19 cellular contexts compared by ENCODE assay signal in genomic region chr6:116447052-116447451, GRCh38. TPM values are rescaled to one million over a fixed set of nuclear protein-coding genes. Genes with fewer than 3 reads are reported as not detected.
DNase-seq lines count a peak whose midpoint lies in the region; ATAC-seq and TF ChIP-seq lines count a peak whose summit lies in the region.
"Had no signal": no experiment of that assay in that cellular context is flagged by ENCODE, and none has a peak within 500 bp of the region (broad histone marks: within the 10 kb centered on the region; RNA-seq: fewer than 3 reads in every experiment).

No MANE protein-coding gene starts in this region.

- H3K36me3 ChIP-seq in SK-N-SH (replicated peaks in 1 of 2; ENCODE audit: control insufficient read depth in 1 of 2, insufficient read depth in 2 of 2, low read length in 1 of 2) = no peaks in the 10 kb centered on the region
- H3K36me3 ChIP-seq: sigmoid colon, upper lobe of right lung had no signal

- H3K27ac ChIP-seq in AG04450 (ENCODE audit: low read depth, low read length) = peak overlapping the region; percentile 85
- peak overlapping the region in 1 of 2 experiments; percentile 63; a peak in 2 of 4 replicates for H3K27ac ChIP-seq in SK-N-SH (ENCODE audit: low read depth in 2 of 2, low read length in 1 of 2)
- H3K27ac ChIP-seq: parathyroid adenoma, upper lobe of right lung had no signal

- H3K4me3 ChIP-seq in AG04450 (ENCODE audit: low read depth, low read length) = peak overlapping the region; percentile 21; the same call in 1 of the 2 replicates
- no peak overlapping the region for H3K4me3 ChIP-seq in SK-N-SH (ENCODE audit: low read depth in 2 of 2, low read length in 1 of 2)
- H3K4me3 ChIP-seq: sigmoid colon, upper lobe of right lung had no signal

- TF ChIP-seq CTCF in AG04450 (IDR thresholded peaks at IDR 0.05; ENCODE audit: low read depth, low read length) (no peak), SK-N-SH (IDR thresholded peaks at IDR 0.05) (no peak)

- CTCF ChIA-PET in AG04450 (lab: Charles Lee) = interaction anchor here (1.1 to 3.5 kb wide), 7 partner anchors 64 to 179 kb away, joined by 3 to 25 read pairs (median 5); partner anchors contain the start of genes CALHM5 and DSE
- CTCF ChIA-PET in SK-N-SH (lab: Yijun Ruan, JAX) = no interaction called here

- no peak for TF ChIP-seq EP300 in SK-N-SH (IDR thresholded peaks at IDR 0.05; ENCODE audit: borderline replicate concordance in 1 of 2, low read depth in 1 of 2, low read length in 1 of 2)

- no peaks in the 10 kb centered on the region for H3K27me3 ChIP-seq in AG04450 (ENCODE audit: control insufficient read depth, insufficient read depth, low read length)
- no peaks in the 10 kb centered on the region for H3K27me3 ChIP-seq in SK-N-SH (ENCODE audit: insufficient read depth)
- H3K27me3 ChIP-seq: sigmoid colon, upper lobe of right lung had no signal

- H4K20me1 ChIP-seq in SK-N-SH (ENCODE audit: insufficient read depth) = no peaks in the 10 kb centered on the region

- POLR2A ChIA-PET in AG04450 (lab: Yijun Ruan, JAX) (interaction anchor here (0.6 to 1.5 kb wide), 9 partner anchors 42 to 256 kb away, joined by 3 to 9 read pairs (median 3); partner anchors contain the start of genes CALHM5, RWDD1 and TSPYL1), SK-N-SH (lab: Yijun Ruan, JAX) (no interaction called here)

- no peak for TF ChIP-seq RAD21 in SK-N-SH (IDR thresholded peaks at IDR 0.05; ENCODE audit: low read length)

- peaks cover 14% of the 10 kb centered on the region for H3F3A ChIP-seq in SK-N-SH (replicated peaks; ENCODE audit: insufficient read depth)

- H3K4me2 ChIP-seq in SK-N-SH = no peak overlapping the region

- DNase-seq in AG04450 (ENCODE audit: low read depth, low spot score) (no peak), M059J (ENCODE audit: low read depth) (peak; percentile 48), astrocyte of the hippocampus (ENCODE audit: low read depth, low spot score) (peak; percentile 43), kidney glomerular epithelial cell (lab: John Stamatoyannopoulos, UW) (peak; percentile 55), 8988T (no peak), NCI-H2196 (lab: John Stamatoyannopoulos, UW; ENCODE audit: unreplicated experiment) (no peak), SK-N-SH (no peak)
- DNase-seq: activated CD4-positive, alpha-beta T cell treated with anti-CD3 and anti-CD28 coated beads for 1 hour; activated CD8-positive, alpha-beta memory T cell treated with anti-CD3 and anti-CD28 coated beads, Interleukin-2, amount 10 ng/mL, durations not matched to agents 7 days and 5 days; DND-41; endodermal cell; H7; NCI-H748 treated with DMSO at 0.1 percent for 48 hours; sigmoid colon; stimulated activated CD4-positive, alpha-beta T cell treated with anti-CD3 and anti-CD28 coated beads, Interleukin-2, amount 100 ng/mL, for 48 hours; upper lobe of right lung had no signal

- H3K4me1 ChIP-seq in SK-N-SH (ENCODE audit: control insufficient read depth in 1 of 2, insufficient read depth in 2 of 2, low read depth in 1 of 2, low read length in 1 of 2) = peaks cover 0 to 6% of the 10 kb centered on the region in 2 experiments; a peak in 3 of 4 replicates
- H3K4me1 ChIP-seq: parathyroid adenoma had no signal

- no peak overlapping the region for H2AFZ ChIP-seq in SK-N-SH (ENCODE audit: low read depth)
- H2AFZ ChIP-seq: parathyroid adenoma had no signal

- WGBS in SK-N-SH (ENCODE audit: low lambda C conversion rate) = 80% methylated on average over 3 of the region's 3 CpGs

- ATAC-seq in HG02981 (IDR thresholded peaks at IDR 0.05; ENCODE audit: unreplicated experiment) = no peak
- ATAC-seq: Panc1 had no signal

- H3K9ac ChIP-seq in SK-N-SH = no peak overlapping the region
- H3K9ac ChIP-seq: parathyroid adenoma had no signal

- H3K9me2 ChIP-seq in SK-N-SH = no peaks in the 10 kb centered on the region

- H3K9me3 ChIP-seq in AG04450 (ENCODE audit: control insufficient read depth, insufficient read depth, low read length) = no peaks in the 10 kb centered on the region
- no peaks in the 10 kb centered on the region for H3K9me3 ChIP-seq in SK-N-SH
- H3K9me3 ChIP-seq: sigmoid colon, upper lobe of right lung had no signal

- no peaks in the 10 kb centered on the region for H3K79me2 ChIP-seq in SK-N-SH (ENCODE audit: insufficient read depth)
- H3K79me2 ChIP-seq: parathyroid adenoma had no signal

TF ChIP-seq in SK-N-SH, 30 proteins besides CTCF, POLR2A, EP300 and RAD21:
- TF ChIP-seq TCF12 (IDR thresholded peaks at IDR 0.05) = no peak
- no peak for TF ChIP-seq NFIC (IDR thresholded peaks at IDR 0.05; ENCODE audit: borderline replicate concordance)
- no peak for TF ChIP-seq FOXM1 (IDR thresholded peaks at IDR 0.05; ENCODE audit: low read depth)
- no peak for TF ChIP-seq YY1 (IDR thresholded peaks at IDR 0.05; ENCODE audit: low read depth)
- TF ChIP-seq SIN3A (IDR thresholded peaks at IDR 0.05; ENCODE audit: borderline replicate concordance, low read depth, low read length) = no peak

RNA-seq across cellular contexts. Expression of gene CALHM6, which starts 14.1 kb away (rescaled TPM):
- polyA plus RNA-seq in AG04450 (2011; rRNA removed) = 0.51 and 0.81 TPM in 2 replicates
- polyA minus RNA-seq in AG04450 (2011; rRNA and poly(A)+ RNA removed) = not detected in 2 replicates
- total RNA-seq in M059J (2014; rRNA removed; shearing (Covaris generic)) = 6.3 and 6.9 TPM in 2 replicates
- polyA plus RNA-seq in SK-N-SH (2012; rRNA removed) = 0.31 and 0.51 TPM in 2 replicates
- polyA plus RNA-seq in SK-N-SH (2012; cell fraction: cytosol; rRNA removed) = 0.39 and 0.71 TPM in 2 replicates
- polyA plus RNA-seq in SK-N-SH (2012; cell fraction: nucleus; rRNA removed) = 0.29 TPM in 1 of 2 replicates, not detected in the other

Comparison
In these comparisons a context has a peak if more than half of its experiments do, and no peak if none do; other contexts are left out.
1. DNase-seq: peak in M059J (single experiment), astrocyte of the hippocampus (single experiment) and kidney glomerular epithelial cell (single experiment); none in AG04450 (single experiment), 8988T (single experiment), NCI-H2196 (single experiment) and SK-N-SH (single experiment).